Comparison of ENCODE assay signal across 8 cellular contexts in genomic region chr19:4829001-4829712, GRCh38. TPM values are rescaled to one million over a fixed set of nuclear protein-coding genes. Genes with fewer than 3 reads are reported as not detected.
DNase-seq lines count a peak whose midpoint lies in the region; ATAC-seq and TF ChIP-seq lines count a peak whose summit lies in the region.
"Had no signal": no experiment of that assay in that cellular context is flagged by ENCODE, and none has a peak within 500 bp of the region (broad histone marks: within the 10 kb centered on the region; RNA-seq: fewer than 3 reads in every experiment).

No MANE protein-coding gene starts in this region.

- no peak overlapping the region for H3K4ac ChIP-seq in mesendoderm (ENCODE audit: low read depth, low read length)

- no peak overlapping the region for H3K23ac ChIP-seq in mesendoderm (ENCODE audit: low read length)

- no peak overlapping the region for H4K5ac ChIP-seq in mesendoderm (ENCODE audit: low read length)

- no peak overlapping the region for H4K8ac ChIP-seq in mesendoderm (ENCODE audit: low read depth, low read length)

- H3K4me1 Mint-ChIP-seq in dendritic cell treated with granulocyte-macrophage colony-stimulating factor and Interleukin-4, amounts not matched to agents 40 ng/mL and 50 ng/mL, for 4 days (ENCODE audit: low read depth) = peaks cover 50% of the 10 kb centered on the region

- H2BK15ac ChIP-seq in mesendoderm (replicated peaks; ENCODE audit: low read depth) = no peak overlapping the region

- no peak overlapping the region for H2AK5ac ChIP-seq in mesendoderm (ENCODE audit: low read length)

- TF ChIP-seq POLR2A in NB4 (IDR thresholded peaks at IDR 0.05; ENCODE audit: extremely low read depth, insufficient read length) = no peak

- peak; percentile 60 for DNase-seq in NB4 (ENCODE audit: low read depth)
- DNase-seq in sciatic nerve (ENCODE audit: low spot score) = no peak
- no peak for DNase-seq in middle frontal gyrus (ENCODE audit: extremely low spot score, low spot score)
- no peak for DNase-seq in mesendoderm

- no CpG with 5 or more reads among the region's 16 CpGs for WGBS in mesendoderm (ENCODE audit: extremely low coverage, insufficient coverage, low lambda C conversion rate)

- no peak overlapping the region for H3K9ac ChIP-seq in mesendoderm (ENCODE audit: low read length)

- H3K56ac ChIP-seq in mesendoderm (ENCODE audit: low read length) = no peak overlapping the region

- H3K36me3 Mint-ChIP-seq in dendritic cell treated with granulocyte-macrophage colony-stimulating factor and Interleukin-4, amounts not matched to agents 40 ng/mL and 50 ng/mL, for 4 days (ENCODE audit: low read depth) = peaks cover 55% of the 10 kb centered on the region

- no peaks in the 10 kb centered on the region for H3K27me3 Mint-ChIP-seq in dendritic cell treated with granulocyte-macrophage colony-stimulating factor and Interleukin-4, amounts not matched to agents 40 ng/mL and 50 ng/mL, for 4 days

- H3K4me1 ChIP-seq in mesendoderm (ENCODE audit: control insufficient read depth, low read depth, low read length) = no peaks in the 10 kb centered on the region

- H3K9me3 Mint-ChIP-seq in dendritic cell treated with granulocyte-macrophage colony-stimulating factor and Interleukin-4, amounts not matched to agents 40 ng/mL and 50 ng/mL, for 4 days = no peaks in the 10 kb centered on the region

- intact Hi-C loops in dendritic cell treated with granulocyte-macrophage colony-stimulating factor and Interleukin-4, amounts not matched to agents 40 ng/mL and 50 ng/mL, for 4 days (cut with micrococcal nuclease) = no loop called here
- intact Hi-C loops in sciatic nerve (cut with DNase I) = no loop called here

- H3K79me2 ChIP-seq in mesendoderm (ENCODE audit: control insufficient read depth, insufficient read depth, low read length) = no peaks in the 10 kb centered on the region

- TF ChIP-seq CTCF in GM12873 (IDR thresholded peaks at IDR 0.05; ENCODE audit: insufficient read depth, low read depth, low read length, missing control alignments) (peak; percentile 29), NB4 (IDR thresholded peaks at IDR 0.05; ENCODE audit: low read depth, low read length) (no peak)

- no peak overlapping the region for H2BK120ac ChIP-seq in mesendoderm (ENCODE audit: low read depth, low read length)

- H3K27me3 ChIP-seq in mesendoderm (ENCODE audit: insufficient read depth, low read length, poor library complexity) = peaks cover 3% of the 10 kb centered on the region
- H3K27me3 ChIP-seq: SJSA1 had no signal

- H3K79me1 ChIP-seq in mesendoderm (ENCODE audit: low read length) = no peaks in the 10 kb centered on the region

- no peak overlapping the region for H3K4me3 ChIP-seq in NB4 (ENCODE audit: low read depth, low read length)
- no peak overlapping the region for H3K4me3 ChIP-seq in mesendoderm (ENCODE audit: low read length)

- H3K36me3 ChIP-seq in mesendoderm (ENCODE audit: control insufficient read depth, insufficient read depth, low read length) = no peaks in the 10 kb centered on the region

- ATAC-seq in sciatic nerve (peak; percentile 12), GM19328 (IDR thresholded peaks at IDR 0.05; ENCODE audit: unreplicated experiment) (no peak)

- peak overlapping the region; percentile 68 for H3K4me3 Mint-ChIP-seq in dendritic cell treated with granulocyte-macrophage colony-stimulating factor and Interleukin-4, amounts not matched to agents 40 ng/mL and 50 ng/mL, for 4 days

- H2BK5ac ChIP-seq in mesendoderm (ENCODE audit: low read length) = no peak overlapping the region

- no peak overlapping the region for H3K4me2 ChIP-seq in mesendoderm (ENCODE audit: low read length)

- no peak overlapping the region for H3K18ac ChIP-seq in mesendoderm (ENCODE audit: low read length)

- H3K27ac Mint-ChIP-seq in dendritic cell treated with granulocyte-macrophage colony-stimulating factor and Interleukin-4, amounts not matched to agents 40 ng/mL and 50 ng/mL, for 4 days = peak overlapping the region; percentile 93

- no peak overlapping the region for H3K27ac ChIP-seq in mesendoderm (ENCODE audit: low read depth, low read length)
- H3K27ac ChIP-seq: SJSA1 had no signal

RNA-seq across cellular contexts. Expression of gene TICAM1, which starts 2.4 kb away (rescaled TPM):
- 10.8 TPM for total RNA-seq in sciatic nerve
- polyA plus RNA-seq in mesendoderm (2013, experiment 1 of 2) = 0.31 TPM
- polyA plus RNA-seq in mesendoderm (2013, experiment 2 of 2) = 0.41 TPM

RNA-seq across cellular contexts. Expression of gene FEM1A, which starts 37.6 kb away (rescaled TPM):
- total RNA-seq in sciatic nerve = 7.5 TPM
- 10.0 TPM for polyA plus RNA-seq in mesendoderm (2013, experiment 1 of 2)
- 10.0 TPM for polyA plus RNA-seq in mesendoderm (2013, experiment 2 of 2)

RNA-seq across cellular contexts. Expression of gene PLIN3, which starts 38.3 kb away (rescaled TPM):
- 32.1 TPM for total RNA-seq in sciatic nerve
- 27.5 TPM for polyA plus RNA-seq in mesendoderm (2013, experiment 1 of 2)
- 28.8 TPM for polyA plus RNA-seq in mesendoderm (2013, experiment 2 of 2)
